Comparison of ENCODE assay signal across 8 cellular contexts in genomic region chr10:125896088-125896934, GRCh38. TPM values are rescaled to one million over a fixed set of nuclear protein-coding genes. Genes with fewer than 3 reads are reported as not detected.
DNase-seq lines count a peak whose midpoint lies in the region; ATAC-seq and TF ChIP-seq lines count a peak whose summit lies in the region.
"Not testable (repeated sequence)": the region's sequence is repeated elsewhere in the genome, so short reads cannot be mapped to it uniquely, and the experiment has no call there.

Gene FANK1 (plus strand): TSS chr10:125896564. CDS start chr10:125896643, 79 bp downstream.

- not testable (repeated sequence) for H3K27me3 ChIP-seq in PC-3 (ENCODE audit: low read length)

- H2AFZ ChIP-seq in PC-3 (ENCODE audit: low read length): peak within 1 kb of the TSS; percentile 71

- not testable (repeated sequence) for BruUV-seq in PC-3 (replicated peaks; lab: Mats Ljungman, UMichigan)

- not testable (repeated sequence) for H3K36me3 ChIP-seq in PC-3 (ENCODE audit: low read depth, low read length)

- H3K4me2 ChIP-seq in PC-3 (ENCODE audit: low read length): peak within 1 kb of the TSS; percentile 82

- not testable (repeated sequence) for H3F3A ChIP-seq in PC-3 (ENCODE audit: low read length, unreplicated experiment)

- peak within 1 kb of the TSS; percentile 82 for H3K9ac ChIP-seq in PC-3 (ENCODE audit: low read length)

- intact Hi-C loops in PC-3 (cut with micrococcal nuclease): not testable (repeated sequence)

- CTCF ChIA-PET in PC-3 (lab: Charles Lee): not testable (repeated sequence)

- H3K9me3 ChIP-seq in PC-3 (ENCODE audit: low read length): not testable (repeated sequence)

- H4K20me1 ChIP-seq in PC-3 (ENCODE audit: low read length): not testable (repeated sequence)

- H3K4me1 ChIP-seq in PC-3 (ENCODE audit: insufficient read depth, low read length): peaks cover 21% of the 10 kb centered on the region; the same call in 1 of the 2 replicates

- H3K4me3 ChIP-seq in PC-3 (ENCODE audit: low read length) (peak within 1 kb of the TSS; percentile 74), epithelial cell of proximal tubule (ENCODE audit: low read depth, low read length) (peak within 1 kb of the TSS; percentile 86)

- POLR2A ChIA-PET in PC-3 (lab: Charles Lee; ENCODE audit: unreplicated experiment): not testable (repeated sequence)

- DNase-seq in COLO829 (ENCODE audit: low spot score) (peak; percentile 61), HS-27A (ENCODE audit: low read depth) (peak; percentile 42), PC-3 (peak; percentile 78), activated T-cell treated with anti-CD3 and anti-CD28 coated beads for 48 hours (ENCODE audit: low read depth) (peak; percentile 77), midbrain (lab: John Stamatoyannopoulos, UW) (peak; percentile 78)
- not testable (repeated sequence) for DNase-seq in epithelial cell of proximal tubule (ENCODE audit: low read depth)
- DNase-seq in stimulated activated CD8-positive, alpha-beta memory T cell treated with anti-CD3 and anti-CD28 coated beads, Interleukin-12 subunit alpha, Interleukin-12 subunit beta, amount 100 ng/mL, for 4 hours (ENCODE audit: low read depth): peak; percentile 57

- not testable (repeated sequence) for TF ChIP-seq CTCF in PC-3 (conservative IDR thresholded peaks at IDR 0.05; ENCODE audit: low read depth, low read length); epithelial cell of proximal tubule (conservative IDR thresholded peaks at IDR 0.05; ENCODE audit: low read depth, low read length)

- ATAC-seq in GM21381 (IDR thresholded peaks at IDR 0.05; ENCODE audit: unreplicated experiment) (peak; percentile 86), PC-3 (peak; percentile 71)

- not testable (repeated sequence) for H3K9me2 ChIP-seq in PC-3 (replicated peaks; ENCODE audit: low read length)

- H3K79me2 ChIP-seq in PC-3 (ENCODE audit: low read length): peaks cover 38% of the 10 kb centered on the region

- H3K27ac ChIP-seq in PC-3 (ENCODE audit: low read length): peak within 1 kb of the TSS; percentile 79

RNA-seq across cellular contexts. Expression of gene FANK1, which starts in this region (rescaled TPM):
- 0.95 and 2.4 TPM in 2 replicates for total RNA-seq in PC-3 (2014; rRNA removed)
- total RNA-seq in epithelial cell of proximal tubule: 2.8 and 9.2 TPM in 2 replicates
